10 cellular contexts compared by ENCODE assay signal in genomic region chr11:108538022-108538424, GRCh38. TPM values are rescaled to one million over a fixed set of nuclear protein-coding genes. Genes with fewer than 3 reads are reported as not detected.
A peak's percentile ranks its signal among the peaks of the same experiment; 100 is the strongest.
DNase-seq lines count a peak whose midpoint lies in the region; ATAC-seq and TF ChIP-seq lines count a peak whose summit lies in the region.
"Had no signal": no experiment of that assay in that cellular context is flagged by ENCODE, and none has a peak within 500 bp of the region (broad histone marks: within the 10 kb centered on the region; RNA-seq: fewer than 3 reads in every experiment).

No MANE protein-coding gene starts in this region.

- intact Hi-C loops in head of caudate nucleus (cut with DNase I), result no loop called here

- peak overlapping the region; percentile 62 for H3K4me2 ChIP-seq in parathyroid adenoma (ENCODE audit: low read length)

- H3K9me3 ChIP-seq in esophagus (ENCODE audit: control insufficient read depth in 2 of 2, insufficient read depth in 1 of 2, low read depth in 1 of 2, low read length in 1 of 2) (no peaks in the 10 kb centered on the region), parathyroid adenoma (ENCODE audit: control insufficient read depth, low read length) (no peaks in the 10 kb centered on the region)

- no peaks in the 10 kb centered on the region for H3K27me3 ChIP-seq in esophagus (ENCODE audit: control insufficient read depth in 1 of 2, insufficient read depth in 2 of 2, low read length in 2 of 2)
- no peaks in the 10 kb centered on the region for H3K27me3 ChIP-seq in parathyroid adenoma (ENCODE audit: control insufficient read depth, insufficient read depth, low read length)

- TF ChIP-seq CTCF in parathyroid adenoma (IDR thresholded peaks at IDR 0.05), result no peak

- H3K4me3 ChIP-seq in esophagus (ENCODE audit: low read depth in 1 of 2, low read length in 2 of 2) (peak overlapping the region; percentile 19 to 51), parathyroid adenoma (ENCODE audit: low read depth, low read length) (peak overlapping the region; percentile 48)

- no peak overlapping the region for H2AFZ ChIP-seq in parathyroid adenoma

- H3K4me1 ChIP-seq in esophagus (ENCODE audit: control insufficient read depth in 2 of 2, insufficient read depth in 2 of 2, low read length in 1 of 2) (no peaks in the 10 kb centered on the region), parathyroid adenoma (peaks cover 16% of the 10 kb centered on the region)

- peak; percentile 46 for DNase-seq in DMS153 (lab: John Stamatoyannopoulos, UW)
- peak; percentile 66 for DNase-seq in HT-29 (ENCODE audit: low spot score)
- no peak for DNase-seq in head of caudate nucleus
- DNase-seq: mesendoderm; stimulated activated CD4-positive, alpha-beta T cell treated with anti-CD3 and anti-CD28 coated beads, Interleukin-12 subunit alpha, Interleukin-12 subunit beta, amount 100 ng/mL, for 4 hours had no signal

- ATAC-seq in HG03095 (IDR thresholded peaks at IDR 0.05; ENCODE audit: unreplicated experiment), result no peak
- ATAC-seq in HG02938 (IDR thresholded peaks at IDR 0.05; ENCODE audit: unreplicated experiment), result no peak
- ATAC-seq in GM21825 (IDR thresholded peaks at IDR 0.05; ENCODE audit: unreplicated experiment), result no peak

- no peaks in the 10 kb centered on the region for H3K36me3 ChIP-seq in esophagus (ENCODE audit: control insufficient read depth in 2 of 2, insufficient read depth in 2 of 2, low read length in 1 of 2)
- no peaks in the 10 kb centered on the region for H3K36me3 ChIP-seq in parathyroid adenoma (ENCODE audit: control insufficient read depth, insufficient read depth, low read length)

- peak overlapping the region; percentile 77 to 87 for H3K27ac ChIP-seq in esophagus (ENCODE audit: low read depth in 2 of 2, low read length in 1 of 2)
- H3K27ac ChIP-seq in parathyroid adenoma, result peak overlapping the region; percentile 75

- no peak overlapping the region for H3K9ac ChIP-seq in parathyroid adenoma

- H3K79me2 ChIP-seq in parathyroid adenoma, result peaks cover 3% of the 10 kb centered on the region

- whole genome bisulfite sequencing in esophagus, 2 donors, result 31 to 39% methylated on average over 8 of the region's 8 CpGs

RNA-seq across cellular contexts. Expression of gene POGLUT3, which starts 39.8 kb away (rescaled TPM):
- 6.8 and 7.8 TPM in 2 replicates for total RNA-seq in HT-29 (2014; rRNA removed; shearing (Covaris generic))
- polyA plus RNA-seq in esophagus, result 1 to 10 TPM; 7.8 to 8.0 TPM

RNA-seq across cellular contexts. Expression of gene EXPH5, which starts 55.5 kb away (rescaled TPM):
- total RNA-seq in HT-29 (2014; rRNA removed; shearing (Covaris generic)), result 9.8 and 10.6 TPM in 2 replicates
- 1 to 10 TPM; 3.4 to 7.4 TPM for polyA plus RNA-seq in esophagus

Comparison
In these comparisons a context has a peak if more than half of its experiments do, and no peak if none do; other contexts are left out.
1. DNase-seq: peak in DMS153 (single experiment) and HT-29 (single experiment); none in head of caudate nucleus (0 of 42).